Comparison of ENCODE assay signal across 17 cellular contexts in the genomic region with DNA sequence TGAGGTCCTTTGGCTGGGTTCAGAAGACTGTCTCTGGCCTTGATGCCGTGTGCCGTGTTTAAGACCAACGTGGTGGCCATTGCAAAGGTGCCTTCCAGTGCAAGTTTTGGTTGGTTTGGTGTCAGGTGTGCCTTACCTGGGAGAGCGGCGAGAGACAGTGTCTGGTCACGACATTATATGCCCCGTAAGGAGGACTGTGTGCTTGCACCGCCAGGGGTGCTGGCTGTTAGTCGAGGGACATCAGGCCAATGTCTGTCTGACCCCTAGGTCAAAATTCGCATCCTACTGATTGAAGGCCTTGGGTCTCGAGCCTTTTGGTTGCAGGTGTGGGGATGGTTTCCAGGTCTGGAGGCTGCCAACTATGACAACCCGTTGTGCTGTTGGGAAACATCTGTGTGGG.
"Had no signal": no experiment of that assay in that cellular context is flagged by ENCODE, and none has a peak within 500 bp of the region (broad histone marks: within the 10 kb centered on the region; RNA-seq: fewer than 3 reads in every experiment).

No MANE protein-coding gene starts in this region.

- H3K27ac Mint-ChIP-seq: activated CD4-positive, alpha-beta T cell treated with anti-CD3 and anti-CD28 coated beads, Interleukin-2, amount 10 ng/mL, durations not matched to agents 7 days and 5 days; activated CD8-positive, alpha-beta T cell treated with anti-CD3 and anti-CD28 coated beads, Interleukin-2, amount 10 ng/mL, durations not matched to agents 7 days and 5 days; activated naive CD4-positive, alpha-beta T cell treated with anti-CD3 and anti-CD28 coated beads for 36 hours; dendritic cell treated with granulocyte-macrophage colony-stimulating factor and Interleukin-4, amounts not matched to agents 40 ng/mL and 50 ng/mL, for 4 days; effector memory CD8-positive, alpha-beta T cell; stimulated activated effector memory CD8-positive, alpha-beta T cell treated with anti-CD3 and anti-CD28 coated beads, Interleukin-12 subunit alpha, Interleukin-12 subunit beta, amount 100 ng/mL, for 72 hours; T-cell had no signal

- DNase-seq: activated CD4-positive, alpha-beta T cell treated with anti-CD3 and anti-CD28 coated beads, Interleukin-2, amount 10 ng/mL, durations not matched to agents 7 days and 5 days; activated CD8-positive, alpha-beta T cell treated with anti-CD3 and anti-CD28 coated beads, Interleukin-2, amount 10 ng/mL, durations not matched to agents 7 days and 5 days; activated naive CD4-positive, alpha-beta T cell treated with anti-CD3 and anti-CD28 coated beads for 36 hours; activated T-cell treated with anti-CD3 and anti-CD28 coated beads, Interleukin-2, amount 50 U/mL, for 4 hours; effector memory CD8-positive, alpha-beta T cell; left lung; naive B cell; psoas muscle; right cardiac atrium; small intestine; stimulated activated CD4-positive, alpha-beta T cell treated with anti-CD3 and anti-CD28 coated beads, Interleukin-4, amount 100 ng/mL, for 24 hours; stomach; T-cell; T-helper 9 cell had no signal

- H3K27ac ChIP-seq: epithelial cell of prostate, left lung, psoas muscle, stomach had no signal

- H3K4me1 Mint-ChIP-seq: activated CD4-positive, alpha-beta T cell treated with anti-CD3 and anti-CD28 coated beads, Interleukin-2, amount 10 ng/mL, durations not matched to agents 7 days and 5 days; naive B cell; stimulated activated effector memory CD8-positive, alpha-beta T cell treated with anti-CD3 and anti-CD28 coated beads, Interleukin-12 subunit alpha, Interleukin-12 subunit beta, amount 100 ng/mL, for 72 hours; T-cell had no signal

- H3K4me3 ChIP-seq: left lung, psoas muscle, stomach had no signal

- H3K4me3 Mint-ChIP-seq: activated CD4-positive, alpha-beta T cell treated with anti-CD3 and anti-CD28 coated beads, Interleukin-2, amount 10 ng/mL, durations not matched to agents 7 days and 5 days; activated CD8-positive, alpha-beta T cell treated with anti-CD3 and anti-CD28 coated beads, Interleukin-2, amount 10 ng/mL, durations not matched to agents 7 days and 5 days; activated naive CD4-positive, alpha-beta T cell treated with anti-CD3 and anti-CD28 coated beads for 36 hours; activated T-cell treated with anti-CD3 and anti-CD28 coated beads, Interleukin-2, amount 50 U/mL, for 4 hours; dendritic cell treated with granulocyte-macrophage colony-stimulating factor and Interleukin-4, amounts not matched to agents 40 ng/mL and 50 ng/mL, for 4 days; effector memory CD8-positive, alpha-beta T cell; stimulated activated effector memory CD8-positive, alpha-beta T cell treated with anti-CD3 and anti-CD28 coated beads, Interleukin-12 subunit alpha, Interleukin-12 subunit beta, amount 100 ng/mL, for 72 hours had no signal

- H3K27me3 ChIP-seq: left lung, stomach had no signal

- ATAC-seq: activated CD8-positive, alpha-beta T cell treated with anti-CD3 and anti-CD28 coated beads, Interleukin-2, amount 10 ng/mL, durations not matched to agents 7 days and 5 days; activated T-cell treated with anti-CD3 and anti-CD28 coated beads, Interleukin-2, amount 50 U/mL, for 4 hours; effector memory CD8-positive, alpha-beta T cell; left lung; psoas muscle; right cardiac atrium; stimulated activated effector memory CD8-positive, alpha-beta T cell treated with anti-CD3 and anti-CD28 coated beads, Interleukin-12 subunit alpha, Interleukin-12 subunit beta, amount 100 ng/mL, for 72 hours; T-cell had no signal

- H3K4me1 ChIP-seq: left lung, psoas muscle, stomach had no signal

- H3K27me3 Mint-ChIP-seq: activated CD4-positive, alpha-beta T cell treated with anti-CD3 and anti-CD28 coated beads, Interleukin-2, amount 10 ng/mL, durations not matched to agents 7 days and 5 days; dendritic cell treated with granulocyte-macrophage colony-stimulating factor and Interleukin-4, amounts not matched to agents 40 ng/mL and 50 ng/mL, for 4 days; effector memory CD8-positive, alpha-beta T cell; naive B cell; T-cell had no signal
